Comparison of ENCODE assay signal across 35 cellular contexts in the genomic region with DNA sequence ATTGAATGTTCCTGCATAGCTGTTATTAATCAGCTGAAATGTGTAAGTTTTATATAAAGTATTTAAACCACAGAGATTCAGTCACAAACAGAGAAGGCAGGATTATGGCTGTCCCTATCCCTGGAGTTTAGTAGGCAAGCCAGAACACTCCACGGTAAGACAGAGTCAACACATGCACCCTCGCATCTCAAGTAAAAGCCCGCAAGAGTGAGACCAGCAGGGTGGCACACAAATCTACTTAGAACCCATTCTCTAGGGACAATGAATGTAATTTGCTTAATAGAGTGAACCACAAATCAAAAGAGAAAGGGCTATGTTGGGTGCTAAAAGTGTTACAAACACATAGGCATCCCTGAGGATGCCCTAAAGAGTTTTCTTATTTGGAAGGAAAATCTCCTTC. TPM values are rescaled to one million over a fixed set of nuclear protein-coding genes. Genes with fewer than 3 reads are reported as not detected.
"Had no signal": no experiment of that assay in that cellular context is flagged by ENCODE, and none has a peak within 500 bp of the region (broad histone marks: within the 10 kb centered on the region; RNA-seq: fewer than 3 reads in every experiment).

No MANE protein-coding gene starts in this region.

- H3K36me3 ChIP-seq: adrenal gland, breast epithelium, Peyer's patch had no signal

- DNase-seq: activated CD4-positive, alpha-beta T cell treated with anti-CD3 and anti-CD28 coated beads, Interleukin-2, amount 10 ng/mL, durations not matched to agents 7 days and 5 days; activated CD4-positive, alpha-beta T cell treated with anti-CD3 and anti-CD28 coated beads, Interleukin-2, amount 50 U/mL, for 48 hours; activated CD4-positive, CD25-positive, alpha-beta regulatory T cell; activated CD8-positive, alpha-beta memory T cell treated with anti-CD3 and anti-CD28 coated beads, Interleukin-2, amount 50 U/mL, for 4 hours; activated gamma-delta T cell treated with Interleukin-2 at 50 U/mL for 16 hours; activated naive CD4-positive, alpha-beta T cell treated with anti-CD3 and anti-CD28 coated beads for 36 hours; activated T-cell treated with anti-CD3 and anti-CD28 coated beads for 4 hours; activated T-cell treated with anti-CD3 and anti-CD28 coated beads, Interleukin-2, amount 50 U/mL, for 4 hours; adrenal gland; body of pancreas; cerebellar nuclear complex; Karpas-422; NCI-H1048; NCI-H1105 treated with DMSO at 0.1 percent for 48 hours; NCI-H1436; NCI-H1694; NCI-H1930; NCI-H2081 treated with DMSO at 0.1 percent for 48 hours; NCI-H345; NCI-H524 treated with DMSO at 0.1 percent for 48 hours; NK-92 treated with Interleukin-12 subunit alpha and Interleukin-12 subunit beta, amount 100 ng/mL, for 24 hours; PC-3; Peyer's patch; RPMI8226; SHP77 treated with DMSO at 0.1 percent for 48 hours; SW 1271; T-helper 1 cell; T-helper 2 cell; T-helper 9 cell had no signal

- H3K27me3 ChIP-seq: adrenal gland, body of pancreas, breast epithelium, Peyer's patch had no signal

- ATAC-seq: activated naive CD4-positive, alpha-beta T cell treated with anti-CD3 and anti-CD28 coated beads, Interleukin-2, amount 50 U/mL, for 72 hours; activated T-cell treated with anti-CD3 and anti-CD28 coated beads, Interleukin-2, amount 50 U/mL, for 4 hours; body of pancreas; PC-3 had no signal

- H3K27me3 Mint-ChIP-seq: activated CD4-positive, alpha-beta T cell treated with anti-CD3 and anti-CD28 coated beads, Interleukin-2, amount 10 ng/mL, durations not matched to agents 7 days and 5 days had no signal

- H3K36me3 Mint-ChIP-seq: activated naive CD4-positive, alpha-beta T cell treated with anti-CD3 and anti-CD28 coated beads, Interleukin-2, amount 50 U/mL, for 72 hours had no signal

- H3K27ac ChIP-seq: adrenal gland, body of pancreas, breast epithelium, Peyer's patch, VCaP had no signal

- H3K4me1 Mint-ChIP-seq: activated CD4-positive, alpha-beta T cell treated with anti-CD3 and anti-CD28 coated beads, Interleukin-2, amount 10 ng/mL, durations not matched to agents 7 days and 5 days had no signal

- FAIRE-seq: astrocyte had no signal

- H3K4me1 ChIP-seq: breast epithelium had no signal

- H3K9me3 ChIP-seq: adrenal gland, body of pancreas, breast epithelium, Peyer's patch had no signal

- H3K27ac Mint-ChIP-seq: activated CD4-positive, alpha-beta T cell treated with anti-CD3 and anti-CD28 coated beads, Interleukin-2, amount 10 ng/mL, durations not matched to agents 7 days and 5 days; activated naive CD4-positive, alpha-beta T cell treated with anti-CD3 and anti-CD28 coated beads for 36 hours; activated naive CD4-positive, alpha-beta T cell treated with anti-CD3 and anti-CD28 coated beads, Interleukin-2, amount 50 U/mL, for 72 hours; activated T-helper 1 cell treated with anti-CD3 and anti-CD28 coated beads, Interleukin-12 subunit alpha, Interleukin-12 subunit beta, Interleukin-2, Interleukin-4 antibody, amounts not matched to agents 30 ng/mL and 10 ng/mL and 1 ng/mL, durations not matched to agents 14 hours and 24 hours and 36 hours had no signal

- H3K4me3 ChIP-seq: adrenal gland, body of pancreas, breast epithelium, Peyer's patch had no signal

- H3K9me3 Mint-ChIP-seq: activated CD4-positive, alpha-beta T cell treated with anti-CD3 and anti-CD28 coated beads, Interleukin-2, amount 10 ng/mL, durations not matched to agents 7 days and 5 days; activated naive CD4-positive, alpha-beta T cell treated with anti-CD3 and anti-CD28 coated beads for 36 hours; activated T-cell treated with anti-CD3 and anti-CD28 coated beads, Interleukin-2, amount 50 U/mL, for 4 hours; activated T-helper 1 cell treated with anti-CD3 and anti-CD28 coated beads, Interleukin-12 subunit alpha, Interleukin-12 subunit beta, Interleukin-2, Interleukin-4 antibody, amounts not matched to agents 30 ng/mL and 10 ng/mL and 1 ng/mL, durations not matched to agents 14 hours and 24 hours and 36 hours had no signal

- H3K4me3 Mint-ChIP-seq: activated CD4-positive, alpha-beta T cell treated with anti-CD3 and anti-CD28 coated beads, Interleukin-2, amount 10 ng/mL, durations not matched to agents 7 days and 5 days; activated naive CD4-positive, alpha-beta T cell treated with anti-CD3 and anti-CD28 coated beads for 36 hours; activated T-cell treated with anti-CD3 and anti-CD28 coated beads, Interleukin-2, amount 50 U/mL, for 4 hours; activated T-helper 1 cell treated with anti-CD3 and anti-CD28 coated beads, Interleukin-12 subunit alpha, Interleukin-12 subunit beta, Interleukin-2, Interleukin-4 antibody, amounts not matched to agents 30 ng/mL and 10 ng/mL and 1 ng/mL, durations not matched to agents 14 hours and 24 hours and 36 hours had no signal

RNA-seq across cellular contexts. Expression of a gene that starts 35.1 kb away (rescaled TPM):
- total RNA-seq: activated CD4-positive, alpha-beta T cell treated with anti-CD3 and anti-CD28 coated beads, Interleukin-2, amount 10 ng/mL, durations not matched to agents 7 days and 5 days; activated naive CD4-positive, alpha-beta T cell treated with anti-CD3 and anti-CD28 coated beads for 36 hours; activated naive CD4-positive, alpha-beta T cell treated with anti-CD3 and anti-CD28 coated beads, Interleukin-2, amount 50 U/mL, for 72 hours; activated T-helper 1 cell treated with anti-CD3 and anti-CD28 coated beads, Interleukin-12 subunit alpha, Interleukin-12 subunit beta, Interleukin-2, Interleukin-4 antibody, amounts not matched to agents 30 ng/mL and 10 ng/mL and 1 ng/mL, durations not matched to agents 14 hours and 24 hours and 36 hours; SK-MEL-5 had no signal
